In genomic region chr9:68793605-68794343, GRCh38 we compare ENCODE assay signal across 13 cellular contexts.
DNase-seq lines count a peak whose midpoint lies in the region; ATAC-seq and TF ChIP-seq lines count a peak whose summit lies in the region.
"Had no signal": no experiment of that assay in that cellular context is flagged by ENCODE, and none has a peak within 500 bp of the region (broad histone marks: within the 10 kb centered on the region; RNA-seq: fewer than 3 reads in every experiment).

No MANE protein-coding gene starts in this region.

- H2BK5ac ChIP-seq in trophoblast cell (ENCODE audit: low read depth, low read length, poor library complexity): peak overlapping the region; percentile 3

- no peak for TF ChIP-seq CTCF in transverse colon (IDR thresholded peaks at IDR 0.05)

- H3K27me3 ChIP-seq in trophoblast cell (ENCODE audit: insufficient read depth, low read length): no peaks in the 10 kb centered on the region
- no peaks in the 10 kb centered on the region for H3K27me3 ChIP-seq in transverse colon

- no peak overlapping the region for H4K12ac ChIP-seq in trophoblast cell (ENCODE audit: low read depth, low read length)

- ATAC-seq in activated CD4-positive, CD25-positive, alpha-beta regulatory T cell treated with anti-CD3 and anti-CD28 coated beads, Interleukin-2, amount 50 U/mL, for 24 hours: peak; percentile 76 to 97
- ATAC-seq in HG02610 (IDR thresholded peaks at IDR 0.05; ENCODE audit: unreplicated experiment): peak; percentile 79
- peak; percentile 89 for ATAC-seq in HG03565 (IDR thresholded peaks at IDR 0.05; ENCODE audit: unreplicated experiment)

- DNase-seq in activated CD4-positive, CD25-positive, alpha-beta regulatory T cell treated with anti-CD3 and anti-CD28 coated beads, Interleukin-2, amount 50 U/mL, for 72 hours: no peak
- DNase-seq in trophoblast cell (peak in 1 of 2 donors; percentile 44), transverse colon (no peak), hepatic stellate cell (ENCODE audit: low spot score) (no peak), amniotic stem cell (lab: John Stamatoyannopoulos, UW) (no peak)
- DNase-seq: lower lobe of right lung, NCI-H524 treated with DMSO at 0.1 percent for 48 hours, substantia nigra, T-helper 9 cell had no signal

- H3K23ac ChIP-seq in trophoblast cell (ENCODE audit: low read length): peak overlapping the region; percentile 60

- no peak overlapping the region for H3K9ac ChIP-seq in trophoblast cell (ENCODE audit: low read length)

- H3K27ac ChIP-seq in trophoblast cell (ENCODE audit: low read depth, low read length): peak overlapping the region; percentile 36
- H3K27ac ChIP-seq in transverse colon: no peak overlapping the region
- H3K27ac ChIP-seq: lower lobe of right lung had no signal

- no peak overlapping the region for H2BK120ac ChIP-seq in trophoblast cell (ENCODE audit: insufficient read depth, low read length, poor library complexity)

- intact Hi-C loops in transverse colon (cut with DNase I; ENCODE audit: low total_unique reads): no loop called here

- H4K8ac ChIP-seq in trophoblast cell (ENCODE audit: low read depth, low read length): peak overlapping the region; percentile 43

- H3K36me3 ChIP-seq in trophoblast cell (ENCODE audit: control insufficient read depth in 1 of 2, insufficient read depth in 2 of 2, low read length in 2 of 2): no peaks in the 10 kb centered on the region
- H3K36me3 ChIP-seq in transverse colon: no peaks in the 10 kb centered on the region
- H3K36me3 ChIP-seq: lower lobe of right lung had no signal

- no peak overlapping the region for H3K4ac ChIP-seq in trophoblast cell (ENCODE audit: low read depth, low read length)

- peaks cover 3% of the 10 kb centered on the region for H3K79me1 ChIP-seq in trophoblast cell (ENCODE audit: low read length)

- no peaks in the 10 kb centered on the region for H3K79me2 ChIP-seq in trophoblast cell (ENCODE audit: control insufficient read depth, insufficient read depth, low read length, poor library complexity)

- H3K14ac ChIP-seq in trophoblast cell (ENCODE audit: low read length): peak overlapping the region; percentile 4

- no peak overlapping the region for H3K4me2 ChIP-seq in trophoblast cell (ENCODE audit: low read length)
- H3K4me2 ChIP-seq: smooth muscle cell had no signal

- H3K9me3 ChIP-seq in trophoblast cell (ENCODE audit: insufficient read depth, low read depth, low read length) (no peaks in the 10 kb centered on the region), transverse colon (no peaks in the 10 kb centered on the region)
- H3K9me3 ChIP-seq: lower lobe of right lung had no signal

- no peak overlapping the region for H3K18ac ChIP-seq in trophoblast cell (ENCODE audit: low read length)

- H2BK12ac ChIP-seq in trophoblast cell (ENCODE audit: low read length): peak overlapping the region; percentile 27

- H2AFZ ChIP-seq in trophoblast cell (ENCODE audit: insufficient read depth, low read length, poor library complexity): no peak overlapping the region

- no peak for TF ChIP-seq POLR2A in transverse colon (IDR thresholded peaks at IDR 0.05)

- H4K91ac ChIP-seq in trophoblast cell (ENCODE audit: low read depth, low read length): peak overlapping the region; percentile 7

- H2AK5ac ChIP-seq in trophoblast cell (ENCODE audit: low read length): peak overlapping the region; percentile 2

- H3K4me3 ChIP-seq in trophoblast cell (ENCODE audit: low read depth, low read length): no peak overlapping the region
- no peak overlapping the region for H3K4me3 ChIP-seq in transverse colon
- H3K4me3 ChIP-seq: lower lobe of right lung, smooth muscle cell had no signal

- no peak for TF ChIP-seq EP300 in transverse colon (IDR thresholded peaks at IDR 0.05; ENCODE audit: low read depth)

- H3K4me1 ChIP-seq in trophoblast cell (ENCODE audit: control insufficient read depth in 1 of 2, insufficient read depth in 2 of 2, low read length in 2 of 2) (peaks cover 6 to 11% of the 10 kb centered on the region in 2 experiments), transverse colon (peaks cover 0 to 4% (median 0%) of the 10 kb centered on the region in 4 donors)

- in situ Hi-C loops in transverse colon (cut with MboI; ENCODE audit: low pct_ligation_motif_present in 1 of 4, low pct_unique_long_range_greater_than_20kb in 1 of 4, low sequenced_read_pairs in 3 of 4): loop anchor here in 1 of 4 donors (25.0 kb wide), 2 partner anchors 194 to 206 kb away; no protein-coding TSS in a partner anchor

- no CpG with 5 or more reads among the region's 6 CpGs for WGBS in trophoblast cell (ENCODE audit: extremely low coverage, insufficient coverage, insufficient read length)
- WGBS in transverse colon (ENCODE audit: low coverage in 1 of 2), 2 donors: 90 to 92% methylated on average over 5 to 6 of the region's 6 CpGs
